In the genomic region with DNA sequence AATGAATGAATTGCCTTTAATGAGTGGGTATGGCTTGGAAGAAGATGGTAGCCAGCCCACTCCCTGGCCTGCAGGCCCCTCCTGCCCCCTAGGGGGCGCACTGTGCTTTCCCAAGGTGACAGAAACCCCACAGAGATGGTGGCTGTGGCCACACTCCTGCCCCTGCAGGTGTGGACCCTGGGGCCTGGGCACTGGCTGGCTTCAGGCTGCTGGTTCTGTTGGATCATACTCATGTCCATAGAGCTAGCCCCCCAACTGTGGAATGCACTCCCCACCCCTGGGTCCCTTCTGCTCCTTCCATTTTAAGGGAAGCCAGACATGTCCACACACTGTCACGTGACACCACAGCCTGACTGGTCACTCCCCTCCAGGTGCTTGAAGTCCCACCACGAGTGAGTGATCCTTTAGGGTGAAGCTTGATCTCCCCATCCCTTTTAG, we compare ENCODE assay signal across 8 cellular contexts. TPM values are rescaled to one million over a fixed set of nuclear protein-coding genes. Genes with fewer than 3 reads are reported as not detected.
DNase-seq lines count a peak whose midpoint lies in the region; TF ChIP-seq lines count a peak whose summit lies in the region.

No MANE protein-coding gene starts in this region.

- in situ Hi-C loops in GM13977 (cut with MboI; ENCODE audit: low pct_unique_long_range_greater_than_20kb, low sequenced_read_pairs, unreplicated experiment), result no loop called here

- H2AFZ ChIP-seq in ACC112 (ENCODE audit: low read length, unreplicated experiment), result no peak overlapping the region

- H3K36me3 ChIP-seq in ACC112 (ENCODE audit: insufficient read depth, low read length), result no peaks in the 10 kb centered on the region
- H3K36me3 ChIP-seq in endodermal cell (ENCODE audit: control insufficient read depth, insufficient read depth, low read length), result no peaks in the 10 kb centered on the region
- no peaks in the 10 kb centered on the region for H3K36me3 ChIP-seq in neutrophil

- WGBS in endodermal cell (ENCODE audit: insufficient coverage in 1 of 2, insufficient read length in 1 of 2), 2 experiments, result 50 to 60% methylated on average over 1 to 3 of the region's 3 CpGs

- no peaks in the 10 kb centered on the region for H3K27me3 Mint-ChIP-seq in endodermal cell (ENCODE audit: insufficient read depth)

- no peaks in the 10 kb centered on the region for H3K9me3 Mint-ChIP-seq in endodermal cell

- no peak overlapping the region for H3K4me3 Mint-ChIP-seq in endodermal cell

- H3K27me3 ChIP-seq in ACC112 (ENCODE audit: insufficient read depth, low read length) (no peaks in the 10 kb centered on the region), endodermal cell (ENCODE audit: control insufficient read depth, insufficient read depth, low read length, poor library complexity, severe bottlenecking) (no peaks in the 10 kb centered on the region), neutrophil (peaks cover 77% of the 10 kb centered on the region)

- no peaks in the 10 kb centered on the region for H3K36me3 Mint-ChIP-seq in endodermal cell (ENCODE audit: low read depth)

- H3K4me1 Mint-ChIP-seq in endodermal cell, result peaks cover 28% of the 10 kb centered on the region

- H3K4me1 ChIP-seq in ACC112 (ENCODE audit: control insufficient read depth, insufficient read depth, low read length, unreplicated experiment) (peaks cover 67% of the 10 kb centered on the region), endodermal cell (ENCODE audit: control insufficient read depth, insufficient read depth, low read length) (peaks cover 14% of the 10 kb centered on the region), neutrophil (ENCODE audit: control insufficient read depth in 1 of 2, insufficient read depth in 1 of 2, low read depth in 1 of 2, low read length in 1 of 2) (peaks cover 0 to 2% of the 10 kb centered on the region in 2 experiments)

- no peak overlapping the region for H3K9ac ChIP-seq in endodermal cell (ENCODE audit: extremely low read depth, low read length, poor library complexity, severe bottlenecking)

- H3K9me3 ChIP-seq in endodermal cell (ENCODE audit: control insufficient read depth, low read length) (no peaks in the 10 kb centered on the region), neutrophil (no peaks in the 10 kb centered on the region)

- H3K79me2 ChIP-seq in ACC112 (ENCODE audit: control insufficient read depth, insufficient read depth, low read length, unreplicated experiment), result peaks cover 6% of the 10 kb centered on the region

- H3K27ac ChIP-seq in ACC112 (ENCODE audit: low read depth, low read length) (peak overlapping the region; percentile 91; the same call in 1 of the 2 replicates), endodermal cell (ENCODE audit: low read depth, low read length) (no peak overlapping the region), neutrophil (no peak overlapping the region)

- TF ChIP-seq CTCF in GM13977 (IDR thresholded peaks at IDR 0.05; ENCODE audit: extremely low read depth, insufficient read depth, missing control alignments) (peak; percentile 77), endodermal cell (conservative IDR thresholded peaks at IDR 0.05) (peak; percentile 96), neutrophil (IDR thresholded peaks at IDR 0.05) (peak; percentile 49)

- no peak overlapping the region for H3K27ac Mint-ChIP-seq in endodermal cell

- DNase-seq in GM13977 (ENCODE audit: low spot score) (peak; percentile 80), endodermal cell (peak; percentile 90), T1000 (lab: John Stamatoyannopoulos, UW) (no peak)
- DNase-seq in Jurkat, Clone E6-1 (ENCODE audit: low read depth, low spot score), result peak; percentile 33
- peak; percentile 18 to 22 for DNase-seq in activated CD4-positive, alpha-beta T cell treated with anti-CD3 and anti-CD28 coated beads, Interleukin-2, amount 50 U/mL, for 4 hours
- DNase-seq in effector CD8-positive, alpha-beta T cell (lab: John Stamatoyannopoulos, UW), result no peak

- no peak overlapping the region for H3K4me3 ChIP-seq in ACC112 (ENCODE audit: low read depth, low read length)
- H3K4me3 ChIP-seq in Jurkat, Clone E6-1 (ENCODE audit: low read length), result no peak overlapping the region
- H3K4me3 ChIP-seq in endodermal cell (ENCODE audit: low read length), result no peak overlapping the region
- no peak overlapping the region for H3K4me3 ChIP-seq in neutrophil (ENCODE audit: low read depth in 1 of 2, low read length in 1 of 2)

RNA-seq across cellular contexts. Expression of gene ZCCHC24, which starts 44.8 kb away (rescaled TPM):
- polyA plus RNA-seq in Jurkat, Clone E6-1 (2012; ENCODE audit: insufficient read depth, insufficient read length), result 2.0 TPM
- total RNA-seq in endodermal cell, result 10 to 100 TPM in 1 of 2 donors, 1 to 10 TPM in 1; 7.6 to 10.7 TPM
- polyA plus RNA-seq in endodermal cell (2013, experiment 1 of 2), result 11.2 TPM
- 11.5 TPM for polyA plus RNA-seq in endodermal cell (2013, experiment 2 of 2)

RNA-seq across cellular contexts. Expression of gene PPIF, which starts 53.3 kb away (rescaled TPM):
- 80.3 TPM for polyA plus RNA-seq in Jurkat, Clone E6-1 (2012; ENCODE audit: insufficient read depth, insufficient read length)
- 10 to 100 TPM; 50.4 to 51.0 TPM for total RNA-seq in endodermal cell
- polyA plus RNA-seq in endodermal cell (2013, experiment 1 of 2), result 54.6 TPM
- polyA plus RNA-seq in endodermal cell (2013, experiment 2 of 2), result 46.4 TPM

Comparison
In these comparisons a context has a peak if more than half of its experiments do, and no peak if none do; other contexts are left out.
1. DNase-seq: peak in GM13977 (single experiment), Jurkat, Clone E6-1 (single experiment), activated CD4-positive, alpha-beta T cell treated with anti-CD3 and anti-CD28 coated beads, Interleukin-2, amount 50 U/mL, for 4 hours (2 of 2) and endodermal cell (single experiment); none in T1000 (single experiment) and effector CD8-positive, alpha-beta T cell (single experiment).
2. Peak in every context shown above with its lines, with median percentiles within 50 percentile points of each other: CTCF ChIP-seq.